In genomic region chr7:2918406-2918805, GRCh38 we compare ENCODE assay signal across 19 cellular contexts.
"Had no signal": no experiment of that assay in that cellular context is flagged by ENCODE, and none has a peak within 500 bp of the region (broad histone marks: within the 10 kb centered on the region; RNA-seq: fewer than 3 reads in every experiment).

No MANE protein-coding gene starts in this region.

- ATAC-seq: Panc1, PC-3 had no signal

- DNase-seq: Karpas-422; KG1; MG63; NCI-H1092; NCI-H1105 treated with DMSO at 0.1 percent for 48 hours; NCI-H1417 treated with DMSO at 0.1 percent for 48 hours; NCI-H146; NCI-H1694 treated with DMSO at 0.1 percent for 48 hours; NCI-H1930; NCI-H2081; NCI-H2107; NCI-H2227 treated with DMSO at 0.1 percent for 48 hours; NCI-H524; NCI-H526 treated with DMSO at 0.1 percent for 48 hours; NCI-H748 treated with DMSO at 0.1 percent for 48 hours; NK-92 treated with Interleukin-12 subunit alpha and Interleukin-12 subunit beta, amount 100 ng/mL, for 24 hours; PC-3; SHP77 treated with DMSO at 0.1 percent for 48 hours had no signal
